In the genomic region with DNA sequence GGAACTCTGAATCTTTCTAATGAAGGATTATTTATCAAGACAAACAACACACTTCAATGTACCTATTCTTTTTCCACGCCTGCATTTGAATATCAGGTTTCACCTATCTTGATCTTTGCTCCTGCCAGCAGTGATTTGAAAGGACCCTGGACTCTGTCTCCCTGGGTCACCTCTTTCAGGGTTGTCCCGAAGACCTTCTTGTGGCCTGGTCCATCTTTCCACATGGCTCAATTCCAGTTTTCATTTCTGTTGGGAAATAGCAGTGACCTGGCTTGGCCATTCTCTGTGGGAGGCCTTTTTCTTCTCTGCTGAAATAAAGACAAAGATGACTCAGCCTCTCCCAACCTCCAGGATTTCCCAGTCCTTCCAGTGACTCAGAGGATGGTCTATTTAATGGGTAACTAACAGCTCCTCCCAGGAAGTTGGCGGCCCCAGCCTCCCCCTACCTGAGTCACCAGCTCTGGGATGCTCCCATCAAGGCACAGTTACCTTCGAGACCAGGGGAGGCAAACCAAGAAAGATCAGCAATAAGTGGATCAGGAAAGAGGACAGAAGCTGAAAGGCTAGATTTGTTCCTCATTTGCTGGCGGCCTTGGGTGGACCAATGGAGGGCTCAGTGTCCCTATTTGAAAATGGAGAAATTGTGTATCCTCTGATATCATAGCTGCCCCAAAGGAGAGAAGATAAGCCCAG, we compare ENCODE assay signal across 9 cellular contexts. TPM values are rescaled to one million over a fixed set of nuclear protein-coding genes. Genes with fewer than 3 reads are reported as not detected.
A peak's percentile ranks its signal among the peaks of the same experiment; 100 is the strongest.
DNase-seq lines count a peak whose midpoint lies in the region; FAIRE-seq and TF ChIP-seq lines count a peak whose summit lies in the region.
"Had no signal": no experiment of that assay in that cellular context is flagged by ENCODE, and none has a peak within 500 bp of the region (broad histone marks: within the 10 kb centered on the region; RNA-seq: fewer than 3 reads in every experiment).

No MANE protein-coding gene starts in this region.

- H3K4me3 ChIP-seq in NB4 (ENCODE audit: low read depth, low read length) = no peak overlapping the region
- no peak overlapping the region for H3K4me3 ChIP-seq in endothelial cell of umbilical vein (replicated peaks in 1 of 3; ENCODE audit: insufficient read depth in 1 of 3, low read depth in 1 of 3, low read length in 3 of 3)
- no peak overlapping the region for H3K4me3 ChIP-seq in vagina
- H3K4me3 ChIP-seq in WERI-Rb-1 (ENCODE audit: low read depth, low read length) = no peak overlapping the region

- H3K4me1 ChIP-seq in endothelial cell of umbilical vein (ENCODE audit: control insufficient read depth, extremely low read depth, insufficient read depth, low read length) (peaks cover 32% of the 10 kb centered on the region), vagina (peaks cover 20% of the 10 kb centered on the region)

- H3K9me1 ChIP-seq in endothelial cell of umbilical vein (replicated peaks; ENCODE audit: control insufficient read depth, extremely low read depth, insufficient read depth, low read length) = no peaks in the 10 kb centered on the region

- CTCF ChIA-PET in endothelial cell of umbilical vein (lab: Charles Lee) = interaction anchor here (0.7 to 1.5 kb wide), 4 partner anchors 12 to 27 kb away, joined by 3 to 6 read pairs (median 4); no protein-coding TSS in a partner anchor

- no peaks in the 10 kb centered on the region for H3K27me3 Mint-ChIP-seq in osteocyte (ENCODE audit: unreplicated experiment)

- POLR2A ChIA-PET in endothelial cell of umbilical vein (lab: Charles Lee) = no interaction called here

- intact Hi-C loops in endothelial cell of umbilical vein (cut with micrococcal nuclease) (loop anchor here (1.0 kb wide), 1 partner anchor 14 kb away; no protein-coding TSS in a partner anchor), vagina (cut with DNase I) (no loop called here)

- TF ChIP-seq POLR2A in NB4 (IDR thresholded peaks at IDR 0.05; ENCODE audit: extremely low read depth, insufficient read length) (no peak), endothelial cell of umbilical vein (IDR thresholded peaks at IDR 0.05; ENCODE audit: low read depth, low read length) (no peak), vagina (IDR thresholded peaks at IDR 0.05) (no peak)

- H3K9me3 Mint-ChIP-seq in osteocyte (ENCODE audit: unreplicated experiment) = no peaks in the 10 kb centered on the region
- H3K9me3 Mint-ChIP-seq: activated naive CD4-positive, alpha-beta T cell treated with anti-CD3 and anti-CD28 coated beads, Interleukin-2, amount 50 U/mL, for 24 hours had no signal

- H3K4me2 ChIP-seq in endothelial cell of umbilical vein (ENCODE audit: insufficient read depth, low read length) = peak overlapping the region; percentile 58

- peak overlapping the region; percentile 42 for H2AFZ ChIP-seq in endothelial cell of umbilical vein (ENCODE audit: low read depth, low read length)

- dilution Hi-C loops in endothelial cell of umbilical vein (cut with MboI; ENCODE audit: extremely low pct_ligation_motif_present, low sequenced_read_pairs) = no loop called here

- no peaks in the 10 kb centered on the region for H4K20me1 ChIP-seq in endothelial cell of umbilical vein (replicated peaks; ENCODE audit: control insufficient read depth, extremely low read depth, insufficient read depth, low read length)

- peak overlapping the region; percentile 71 for H3K27ac ChIP-seq in endothelial cell of umbilical vein (ENCODE audit: insufficient read depth, low read depth, low read length)
- no peak overlapping the region for H3K27ac ChIP-seq in vagina
- H3K27ac ChIP-seq in WERI-Rb-1 = no peak overlapping the region

- H3K36me3 ChIP-seq in endothelial cell of umbilical vein (ENCODE audit: control insufficient read depth in 2 of 2, extremely low read depth in 1 of 2, insufficient read depth in 2 of 2, low read length in 2 of 2) (no peaks in the 10 kb centered on the region), vagina (no peaks in the 10 kb centered on the region), WERI-Rb-1 (no peaks in the 10 kb centered on the region)

- no peak overlapping the region for H3K9ac ChIP-seq in endothelial cell of umbilical vein (replicated peaks; ENCODE audit: extremely low read depth, insufficient read depth, low read length)

- DNase-seq in ELF-1 (ENCODE audit: low read depth, low spot score) = peak; percentile 83
- DNase-seq in NB4 (ENCODE audit: low read depth) = peak; percentile 69
- peak; percentile 93 for DNase-seq in endothelial cell of umbilical vein (ENCODE audit: low read depth, low spot score)
- no peak for DNase-seq in osteocyte (ENCODE audit: extremely low spot score, unreplicated experiment)
- DNase-seq in Kasumi-1 (lab: John Stamatoyannopoulos, UW) = no peak
- DNase-seq in NCI-H446 treated with DMSO at 0.1 percent for 48 hours (lab: John Stamatoyannopoulos, UW) = no peak
- no peak for DNase-seq in vagina (ENCODE audit: extremely low spot score in 2 of 2)
- no peak for DNase-seq in WERI-Rb-1

- H3K9me3 ChIP-seq in endothelial cell of umbilical vein (replicated peaks; ENCODE audit: control insufficient read depth, insufficient read depth, low read length) (no peaks in the 10 kb centered on the region), vagina (no peaks in the 10 kb centered on the region), WERI-Rb-1 (ENCODE audit: severe bottlenecking) (no peaks in the 10 kb centered on the region)

- H3K27ac Mint-ChIP-seq in osteocyte (ENCODE audit: unreplicated experiment) = peak overlapping the region; percentile 91
- H3K27ac Mint-ChIP-seq: activated naive CD4-positive, alpha-beta T cell treated with anti-CD3 and anti-CD28 coated beads, Interleukin-2, amount 50 U/mL, for 24 hours had no signal

- H3K79me2 ChIP-seq in endothelial cell of umbilical vein (ENCODE audit: control insufficient read depth, insufficient read depth, low read length) = no peaks in the 10 kb centered on the region

- no peak overlapping the region for H3K4me3 Mint-ChIP-seq in osteocyte (ENCODE audit: unreplicated experiment)
- H3K4me3 Mint-ChIP-seq: activated naive CD4-positive, alpha-beta T cell treated with anti-CD3 and anti-CD28 coated beads, Interleukin-2, amount 50 U/mL, for 24 hours had no signal

- H3K36me3 Mint-ChIP-seq in osteocyte (ENCODE audit: unreplicated experiment) = no peaks in the 10 kb centered on the region
- H3K36me3 Mint-ChIP-seq: activated naive CD4-positive, alpha-beta T cell treated with anti-CD3 and anti-CD28 coated beads, Interleukin-2, amount 50 U/mL, for 24 hours had no signal

- H3K4me1 Mint-ChIP-seq in osteocyte (ENCODE audit: unreplicated experiment) = peaks cover 27% of the 10 kb centered on the region

- TF ChIP-seq CTCF in NB4 (IDR thresholded peaks at IDR 0.05; ENCODE audit: low read depth, low read length) (no peak), endothelial cell of umbilical vein (IDR thresholded peaks at IDR 0.05; ENCODE audit: extremely low read depth in 1 of 2, insufficient read depth in 1 of 2, low read depth in 1 of 2, low read length in 2 of 2) (no peak), osteocyte (IDR thresholded peaks at IDR 0.05) (no peak), vagina (IDR thresholded peaks at IDR 0.05) (no peak), WERI-Rb-1 (IDR thresholded peaks at IDR 0.05; ENCODE audit: low read depth, low read length) (no peak)

- no TSS peak for BruUV-seq in endothelial cell of umbilical vein (replicated peaks; lab: Mats Ljungman, UMichigan)

- H3K27me3 ChIP-seq in endothelial cell of umbilical vein (ENCODE audit: control insufficient read depth in 2 of 2, insufficient read depth in 2 of 2, low read length in 2 of 2) (no peaks in the 10 kb centered on the region), vagina (no peaks in the 10 kb centered on the region), WERI-Rb-1 (ENCODE audit: insufficient read depth, low read depth, severe bottlenecking) (no peaks in the 10 kb centered on the region)

- peak; percentile 89 for FAIRE-seq in endothelial cell of umbilical vein (lab: Jason Lieb, UNC)

TF ChIP-seq in endothelial cell of umbilical vein, 7 proteins besides CTCF, POLR2A, EP300 and RAD21:
- TF ChIP-seq JUN (IDR thresholded peaks at IDR 0.05; ENCODE audit: borderline replicate concordance, insufficient read depth, insufficient read length, low read depth) (peak; percentile 93), POLR2AphosphoS5 (IDR thresholded peaks at IDR 0.05; ENCODE audit: insufficient read depth, low read depth, low read length) (peak; percentile 70), FOS (IDR thresholded peaks at IDR 0.05; ENCODE audit: borderline replicate concordance, insufficient read depth, low read length) (peak; percentile 100), EZH2 (IDR thresholded peaks at IDR 0.05; ENCODE audit: borderline replicate concordance, low read depth, low read length, severe bottlenecking) (no peak), MYC (IDR thresholded peaks at IDR 0.05; ENCODE audit: low read depth, low read length) (no peak)

RNA-seq across cellular contexts. Expression of a gene that starts 13.1 kb away (rescaled TPM):
- 13.7 and 21.8 TPM in 2 replicates for total RNA-seq in endothelial cell of umbilical vein
- 14.1 and 15.3 TPM in 2 replicates for polyA plus RNA-seq in endothelial cell of umbilical vein
- 9.7 and 10.5 TPM in 2 replicates for polyA plus RNA-seq in endothelial cell of umbilical vein (2011; cell fraction: cytosol; rRNA removed)
- polyA plus RNA-seq in endothelial cell of umbilical vein (2011; cell fraction: nucleus; rRNA removed) = 7.6 and 11.4 TPM in 2 replicates
- 25.1 and 26.9 TPM in 2 replicates for polyA plus RNA-seq in endothelial cell of umbilical vein (2012)
- polyA minus RNA-seq in endothelial cell of umbilical vein = 3.0 and 3.2 TPM in 2 replicates
- polyA minus RNA-seq in endothelial cell of umbilical vein (2011; cell fraction: cytosol; rRNA and poly(A)+ RNA removed) = 16.9 TPM
- 2.8 and 5.3 TPM in 2 replicates for polyA minus RNA-seq in endothelial cell of umbilical vein (2011; cell fraction: nucleus; rRNA and poly(A)+ RNA removed)
- 14.5 and 14.8 TPM in 2 replicates for total RNA-seq in osteocyte
- 8.6 TPM for total RNA-seq in vagina

Comparison
In these comparisons a context has a peak if more than half of its experiments do, and no peak if none do; other contexts are left out.
1. DNase-seq: peak in ELF-1 (single experiment), NB4 (single experiment) and endothelial cell of umbilical vein (single experiment); none in osteocyte (single experiment), Kasumi-1 (0 of 2), NCI-H446 treated with DMSO at 0.1 percent for 48 hours (single experiment), vagina (0 of 2) and WERI-Rb-1 (single experiment).